2 cellular contexts compared by ENCODE assay signal in the genomic region with DNA sequence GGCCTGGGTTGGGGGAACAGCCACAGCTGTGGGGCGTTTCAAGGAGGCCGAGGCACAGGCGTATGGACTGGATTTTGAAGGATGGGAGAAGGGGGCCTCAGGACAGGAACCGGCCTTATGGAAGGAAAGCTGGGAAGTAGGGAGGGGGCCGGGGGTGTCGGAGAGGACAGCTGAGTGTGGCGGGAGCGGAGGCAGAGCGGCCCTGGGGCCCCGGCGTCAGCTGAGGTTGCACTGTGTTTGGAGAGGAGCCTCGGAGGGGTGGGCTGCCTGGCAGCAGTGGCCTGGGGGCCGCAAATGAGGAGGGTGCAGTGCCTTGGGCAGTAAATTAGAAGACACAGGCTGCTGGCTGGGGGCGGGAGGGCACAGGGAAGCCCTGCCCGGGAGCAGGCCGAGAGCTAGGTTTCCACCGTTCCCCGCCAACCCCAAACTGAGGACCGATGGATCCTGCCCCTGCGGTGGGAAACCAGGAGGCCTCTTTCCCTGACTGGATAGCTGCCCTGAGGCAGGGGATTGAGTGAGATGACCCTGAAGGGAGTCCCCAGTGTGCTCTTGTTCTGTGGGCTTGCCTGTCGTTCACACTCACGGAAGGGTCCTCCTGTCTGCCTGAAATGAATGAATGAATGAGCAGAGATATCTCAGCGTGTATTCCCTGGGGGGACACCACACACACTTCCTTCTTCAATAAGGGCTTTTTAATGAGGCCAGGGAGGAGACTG.
TF ChIP-seq lines count a peak whose summit lies in the region.

No MANE protein-coding gene starts in this region.

TF ChIP-seq in SK-N-SH, 30 proteins besides CTCF, POLR2A, EP300 and RAD21:
- TF ChIP-seq NFIC (IDR thresholded peaks at IDR 0.05; ENCODE audit: borderline replicate concordance), result no peak

TF ChIP-seq in SK-N-SH treated with all-trans-retinoic acid at 6 μM for 48 hours, 23 proteins besides CTCF, POLR2A, EP300 and RAD21:
- TF ChIP-seq, protein P1, sequence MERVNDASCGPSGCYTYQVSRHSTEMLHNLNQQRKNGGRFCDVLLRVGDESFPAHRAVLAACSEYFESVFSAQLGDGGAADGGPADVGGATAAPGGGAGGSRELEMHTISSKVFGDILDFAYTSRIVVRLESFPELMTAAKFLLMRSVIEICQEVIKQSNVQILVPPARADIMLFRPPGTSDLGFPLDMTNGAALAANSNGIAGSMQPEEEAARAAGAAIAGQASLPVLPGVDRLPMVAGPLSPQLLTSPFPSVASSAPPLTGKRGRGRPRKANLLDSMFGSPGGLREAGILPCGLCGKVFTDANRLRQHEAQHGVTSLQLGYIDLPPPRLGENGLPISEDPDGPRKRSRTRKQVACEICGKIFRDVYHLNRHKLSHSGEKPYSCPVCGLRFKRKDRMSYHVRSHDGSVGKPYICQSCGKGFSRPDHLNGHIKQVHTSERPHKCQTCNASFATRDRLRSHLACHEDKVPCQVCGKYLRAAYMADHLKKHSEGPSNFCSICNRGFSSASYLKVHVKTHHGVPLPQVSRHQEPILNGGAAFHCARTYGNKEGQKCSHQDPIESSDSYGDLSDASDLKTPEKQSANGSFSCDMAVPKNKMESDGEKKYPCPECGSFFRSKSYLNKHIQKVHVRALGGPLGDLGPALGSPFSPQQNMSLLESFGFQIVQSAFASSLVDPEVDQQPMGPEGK (CRISPR knock-in tag; IDR thresholded peaks at IDR 0.05; ENCODE audit: borderline replicate concordance), result no peak
- TF ChIP-seq ZNF565 (CRISPR knock-in tag; conservative IDR thresholded peaks at IDR 0.05; ENCODE audit: low read depth), result no peak
